ENCODE assay signal across 1 cellular context in genomic region chr10:14838582-14839304, GRCh38.
TF ChIP-seq lines count a peak whose summit lies in the region.

No MANE protein-coding gene starts in this region.

TF ChIP-seq in H1, 55 proteins besides CTCF, POLR2A, EP300 and RAD21:
- no peak for TF ChIP-seq BCL11A (IDR thresholded peaks at IDR 0.05; ENCODE audit: low read depth in 2 of 2, low read length in 2 of 2)
- TF ChIP-seq RBBP5 (IDR thresholded peaks at IDR 0.05; ENCODE audit: borderline replicate concordance, low read depth, low read length), result peak; percentile 92
- TF ChIP-seq KDM5A (IDR thresholded peaks at IDR 0.05; ENCODE audit: low read length), result 0 out of 2 replicates have a peak, but pooled peaks have one; percentile 14
- TF ChIP-seq CBX5 (IDR thresholded peaks at IDR 0.05; ENCODE audit: low read depth, low read length), result no peak
- TF ChIP-seq TBP (IDR thresholded peaks at IDR 0.05; ENCODE audit: low read depth, low read length), result no peak
- peak; percentile 14 to 49; a peak in 1 of 4 replicates for TF ChIP-seq SIN3A (conservative IDR thresholded peaks at IDR 0.05 in 1 of 2, IDR thresholded peaks at IDR 0.05 in 1 of 2; ENCODE audit: low read depth in 1 of 2, low read length in 2 of 2)
- 0 out of 2 replicates have a peak, but pooled peaks have one; percentile 34 for TF ChIP-seq TEAD4 (IDR thresholded peaks at IDR 0.05; ENCODE audit: low read depth, low read length)
- TF ChIP-seq CREB1 (IDR thresholded peaks at IDR 0.05), result peak; percentile 73
- TF ChIP-seq JUND (IDR thresholded peaks at IDR 0.05; ENCODE audit: low read length), result no peak
- no peak for TF ChIP-seq SP1 (IDR thresholded peaks at IDR 0.05; ENCODE audit: low read depth, low read length)
- no peak for TF ChIP-seq SRF (IDR thresholded peaks at IDR 0.05; ENCODE audit: low read depth, low read length)
- no peak for TF ChIP-seq ATF2 (IDR thresholded peaks at IDR 0.05; ENCODE audit: low read length)
- TF ChIP-seq ASH2L (IDR thresholded peaks at IDR 0.05; ENCODE audit: low read length), result peak; percentile 45
- no peak for TF ChIP-seq SIX5 (IDR thresholded peaks at IDR 0.05; ENCODE audit: low read depth, low read length)
- 0 out of 2 replicates have a peak, but pooled peaks have one; percentile 30 for TF ChIP-seq PHF8 (conservative IDR thresholded peaks at IDR 0.05; ENCODE audit: low read depth, low read length)
- no peak for TF ChIP-seq RNF2 (IDR thresholded peaks at IDR 0.05; ENCODE audit: borderline replicate concordance, low read depth, low read length, missing control alignments, poor library complexity, severe bottlenecking)
- 0 out of 2 replicates have a peak, but pooled peaks have one; percentile 50 for TF ChIP-seq POLR2AphosphoS5 (IDR thresholded peaks at IDR 0.05; ENCODE audit: low read depth, low read length)
- TF ChIP-seq NRF1 (IDR thresholded peaks at IDR 0.05; ENCODE audit: low read depth, low read length), result no peak
- no peak for TF ChIP-seq YY1 (IDR thresholded peaks at IDR 0.05; ENCODE audit: low read depth, low read length)
- TF ChIP-seq CHD1 (IDR thresholded peaks at IDR 0.05; ENCODE audit: low read depth, low read length), result no peak
- TF ChIP-seq TAF1 (IDR thresholded peaks at IDR 0.05; ENCODE audit: low read depth, low read length), result no peak
